Comparison of ENCODE assay signal across 28 cellular contexts in genomic region chr4:15013585-15013984, GRCh38.
"Had no signal": no experiment of that assay in that cellular context is flagged by ENCODE, and none has a peak within 500 bp of the region (broad histone marks: within the 10 kb centered on the region; RNA-seq: fewer than 3 reads in every experiment).

No MANE protein-coding gene starts in this region.

- DNase-seq: activated CD4-positive, alpha-beta T cell treated with anti-CD3 and anti-CD28 coated beads for 4 hours; activated CD4-positive, alpha-beta T cell treated with anti-CD3 and anti-CD28 coated beads, Interleukin-2, amount 50 U/mL, for 48 hours; activated CD4-positive, CD25-positive, alpha-beta regulatory T cell; activated CD8-positive, alpha-beta memory T cell treated with anti-CD3 and anti-CD28 coated beads, Interleukin-2, amount 50 U/mL, for 48 hours; activated naive CD4-positive, alpha-beta T cell treated with anti-CD3 and anti-CD28 coated beads for 36 hours; activated naive CD8-positive, alpha-beta T cell treated with anti-CD3 and anti-CD28 coated beads, Interleukin-2, amount 10 ng/mL, durations not matched to agents 7 days and 5 days; activated T-cell treated with anti-CD3 and anti-CD28 coated beads, Interleukin-2, amount 50 U/mL, for 4 hours; amygdala; body of pancreas; dermis blood vessel endothelial cell; effector memory CD4-positive, alpha-beta T cell; foreskin melanocyte; glutamatergic neuron; immature natural killer cell; kidney glomerular epithelial cell; left ventricle myocardium inferior; natural killer cell; pancreas; right lobe of liver; stimulated activated CD4-positive, alpha-beta T cell treated with anti-CD3 and anti-CD28 coated beads, Interleukin-2, amount 100 ng/mL, for 24 hours; stimulated activated naive CD8-positive, alpha-beta T cell treated with anti-CD3 and anti-CD28 coated beads, Interleukin-15, amount 100 ng/mL, for 72 hours; SW 1271; T-helper 17 cell; testis; upper lobe of left lung had no signal

- H3K4me1 ChIP-seq: right lobe of liver had no signal

- ATAC-seq: activated T-cell treated with anti-CD3 and anti-CD28 coated beads, Interleukin-2, amount 50 U/mL, for 4 hours; body of pancreas; natural killer cell; pancreas; stimulated activated effector memory CD8-positive, alpha-beta T cell treated with anti-CD3 and anti-CD28 coated beads, Interleukin-12 subunit alpha, Interleukin-12 subunit beta, amount 100 ng/mL, for 72 hours; stimulated activated naive CD8-positive, alpha-beta T cell treated with anti-CD3 and anti-CD28 coated beads, Interleukin-15, amount 100 ng/mL, for 72 hours; T-helper 17 cell had no signal

- H3K9me3 ChIP-seq: body of pancreas, left ventricle myocardium inferior, pancreas, right lobe of liver, testis, upper lobe of left lung had no signal

- H3K27ac ChIP-seq: body of pancreas, cardiac muscle cell, hepatocyte, left ventricle myocardium inferior, pancreas, right lobe of liver, upper lobe of left lung had no signal

- H3K36me3 ChIP-seq: pancreas had no signal

- H3K4me3 ChIP-seq: body of pancreas, cardiac muscle cell, hepatocyte, left ventricle myocardium inferior, pancreas, right lobe of liver, testis, upper lobe of left lung had no signal

- H3K27me3 ChIP-seq: body of pancreas, cardiac muscle cell, hepatocyte, pancreas, right lobe of liver, testis, upper lobe of left lung had no signal
